Comparison of ENCODE assay signal across 14 cellular contexts in the genomic region with DNA sequence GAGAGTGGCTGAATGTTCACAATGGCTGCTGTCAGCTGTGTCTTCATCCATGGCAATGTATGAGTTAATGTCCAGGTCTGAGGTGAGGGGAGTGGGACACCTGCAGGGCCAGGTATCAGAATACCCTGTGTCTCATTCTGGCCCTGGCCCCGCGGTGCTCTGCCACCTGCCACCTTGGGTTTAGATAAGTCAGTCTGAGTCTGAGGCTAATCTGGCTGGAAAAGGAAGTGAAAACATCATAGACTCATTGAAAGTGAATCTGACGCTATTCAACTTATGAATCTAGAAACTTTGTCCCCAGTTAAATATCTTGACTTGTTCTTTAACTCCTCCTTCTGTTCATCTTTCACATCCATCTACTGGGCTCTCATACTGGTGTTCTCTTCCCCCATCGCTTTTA.
DNase-seq lines count a peak whose midpoint lies in the region; ATAC-seq, FAIRE-seq and TF ChIP-seq lines count a peak whose summit lies in the region.
"Had no signal": no experiment of that assay in that cellular context is flagged by ENCODE, and none has a peak within 500 bp of the region (broad histone marks: within the 10 kb centered on the region; RNA-seq: fewer than 3 reads in every experiment).

No MANE protein-coding gene starts in this region.

- H3K4me3 ChIP-seq in endothelial cell of umbilical vein (replicated peaks in 1 of 3; ENCODE audit: insufficient read depth in 1 of 3, low read depth in 1 of 3, low read length in 3 of 3) = no peak overlapping the region
- H3K4me3 ChIP-seq: breast epithelium, upper lobe of left lung had no signal

- ATAC-seq in GM19035 (IDR thresholded peaks at IDR 0.05; ENCODE audit: unreplicated experiment) = peak; percentile 97
- peak; percentile 98 for ATAC-seq in GM21717 (IDR thresholded peaks at IDR 0.05; ENCODE audit: unreplicated experiment)
- peak; percentile 83 for ATAC-seq in HG03103 (IDR thresholded peaks at IDR 0.05; ENCODE audit: low read depth, unreplicated experiment)

- peaks cover 4% of the 10 kb centered on the region for H3K4me1 ChIP-seq in endothelial cell of umbilical vein (ENCODE audit: control insufficient read depth, extremely low read depth, insufficient read depth, low read length)
- H3K4me1 ChIP-seq: breast epithelium, upper lobe of left lung had no signal

- no peaks in the 10 kb centered on the region for H4K20me1 ChIP-seq in endothelial cell of umbilical vein (replicated peaks; ENCODE audit: control insufficient read depth, extremely low read depth, insufficient read depth, low read length)

- POLR2A ChIA-PET in endothelial cell of umbilical vein (lab: Charles Lee) = no interaction called here
- POLR2A ChIA-PET in HEK293T (lab: Yijun Ruan, JAX) = no interaction called here

- no peak overlapping the region for H3K27ac ChIP-seq in endothelial cell of umbilical vein (ENCODE audit: insufficient read depth, low read depth, low read length)
- H3K27ac ChIP-seq: breast epithelium, epithelial cell of prostate, upper lobe of left lung had no signal

- H3K79me2 ChIP-seq in endothelial cell of umbilical vein (ENCODE audit: control insufficient read depth, insufficient read depth, low read length) = no peaks in the 10 kb centered on the region

- H3K4me2 ChIP-seq in endothelial cell of umbilical vein (ENCODE audit: insufficient read depth, low read length) = no peak overlapping the region

- H3K9me3 ChIP-seq in endothelial cell of umbilical vein (replicated peaks; ENCODE audit: control insufficient read depth, insufficient read depth, low read length) = no peaks in the 10 kb centered on the region
- H3K9me3 ChIP-seq: breast epithelium, upper lobe of left lung had no signal

- intact Hi-C loops in endothelial cell of umbilical vein (cut with micrococcal nuclease) = no loop called here

- no peaks in the 10 kb centered on the region for H3K9me1 ChIP-seq in endothelial cell of umbilical vein (replicated peaks; ENCODE audit: control insufficient read depth, extremely low read depth, insufficient read depth, low read length)

- no TSS peak for BruUV-seq in endothelial cell of umbilical vein (replicated peaks; lab: Mats Ljungman, UMichigan)

- no peaks in the 10 kb centered on the region for H3K36me3 ChIP-seq in endothelial cell of umbilical vein (ENCODE audit: control insufficient read depth in 2 of 2, extremely low read depth in 1 of 2, insufficient read depth in 2 of 2, low read length in 2 of 2)
- H3K36me3 ChIP-seq: breast epithelium, upper lobe of left lung had no signal

- H3K27me3 ChIP-seq in endothelial cell of umbilical vein (ENCODE audit: control insufficient read depth in 2 of 2, insufficient read depth in 2 of 2, low read length in 2 of 2) = no peaks in the 10 kb centered on the region
- H3K27me3 ChIP-seq: breast epithelium, upper lobe of left lung had no signal

- H3K9ac ChIP-seq in endothelial cell of umbilical vein (replicated peaks; ENCODE audit: extremely low read depth, insufficient read depth, low read length) = no peak overlapping the region

- DNase-seq in endothelial cell of umbilical vein (ENCODE audit: low read depth, low spot score) = no peak
- DNase-seq in glomerular visceral epithelial cell (ENCODE audit: extremely low spot score) = no peak
- DNase-seq in HEK293T (ENCODE audit: extremely low spot score) = no peak
- DNase-seq in Ammon's horn (ENCODE audit: low spot score) = no peak
- no peak for DNase-seq in NCI-H187 treated with DMSO at 0.1 percent for 48 hours (lab: John Stamatoyannopoulos, UW)
- DNase-seq: activated B cell treated with CpG ODN at 0.5 μM for 24 hours, NCI-H2171 treated with DMSO at 0.1 percent for 48 hours, retina had no signal

- dilution Hi-C loops in endothelial cell of umbilical vein (cut with MboI; ENCODE audit: extremely low pct_ligation_motif_present, low sequenced_read_pairs) = no loop called here

- TF ChIP-seq POLR2A in endothelial cell of umbilical vein (IDR thresholded peaks at IDR 0.05; ENCODE audit: low read depth, low read length) = no peak

- no peak overlapping the region for H2AFZ ChIP-seq in endothelial cell of umbilical vein (ENCODE audit: low read depth, low read length)

- no peak for TF ChIP-seq CTCF in endothelial cell of umbilical vein (IDR thresholded peaks at IDR 0.05; ENCODE audit: extremely low read depth in 1 of 2, insufficient read depth in 1 of 2, low read depth in 1 of 2, low read length in 2 of 2)

- CTCF ChIA-PET in endothelial cell of umbilical vein (lab: Charles Lee) (no interaction called here), HEK293T (lab: Yijun Ruan, JAX) (no interaction called here)

- FAIRE-seq in endothelial cell of umbilical vein (lab: Jason Lieb, UNC) = peak; percentile 55

TF ChIP-seq in endothelial cell of umbilical vein, 7 proteins besides CTCF, POLR2A, EP300 and RAD21:
- TF ChIP-seq POLR2AphosphoS5 (IDR thresholded peaks at IDR 0.05; ENCODE audit: insufficient read depth, low read depth, low read length) = no peak
- no peak for TF ChIP-seq EZH2 (IDR thresholded peaks at IDR 0.05; ENCODE audit: borderline replicate concordance, low read depth, low read length, severe bottlenecking)
- TF ChIP-seq, protein P1, sequence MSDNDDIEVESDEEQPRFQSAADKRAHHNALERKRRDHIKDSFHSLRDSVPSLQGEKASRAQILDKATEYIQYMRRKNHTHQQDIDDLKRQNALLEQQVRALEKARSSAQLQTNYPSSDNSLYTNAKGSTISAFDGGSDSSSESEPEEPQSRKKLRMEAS (IDR thresholded peaks at IDR 0.05; ENCODE audit: insufficient read depth, insufficient read length) = no peak
- no peak for TF ChIP-seq GATA2 (IDR thresholded peaks at IDR 0.05; ENCODE audit: insufficient read depth, insufficient read length, low read depth, low read length)
- TF ChIP-seq FOS (IDR thresholded peaks at IDR 0.05; ENCODE audit: borderline replicate concordance, insufficient read depth, low read length) = no peak
- TF ChIP-seq MYC (IDR thresholded peaks at IDR 0.05; ENCODE audit: low read depth, low read length) = no peak

TF ChIP-seq in HEK293T, 16 proteins besides CTCF, POLR2A, EP300 and RAD21:
- TF ChIP-seq NFRKB (IDR thresholded peaks at IDR 0.05) (no peak), LEF1 (IDR thresholded peaks at IDR 0.05; ENCODE audit: borderline replicate concordance) (no peak), ARNT (IDR thresholded peaks at IDR 0.05) (no peak), L3MBTL2 (conservative IDR thresholded peaks at IDR 0.05) (no peak), ELF4 (IDR thresholded peaks at IDR 0.05) (no peak), HDGF (IDR thresholded peaks at IDR 0.05; ENCODE audit: borderline replicate concordance) (no peak), ZNF384 (IDR thresholded peaks at IDR 0.05) (no peak), FOXK2 (IDR thresholded peaks at IDR 0.05) (no peak), BHLHE40 (IDR thresholded peaks at IDR 0.05; ENCODE audit: borderline replicate concordance) (no peak), SUZ12 (IDR thresholded peaks at IDR 0.05) (no peak), FOXA1 (IDR thresholded peaks at IDR 0.05) (no peak)
- TF ChIP-seq, protein P2, sequence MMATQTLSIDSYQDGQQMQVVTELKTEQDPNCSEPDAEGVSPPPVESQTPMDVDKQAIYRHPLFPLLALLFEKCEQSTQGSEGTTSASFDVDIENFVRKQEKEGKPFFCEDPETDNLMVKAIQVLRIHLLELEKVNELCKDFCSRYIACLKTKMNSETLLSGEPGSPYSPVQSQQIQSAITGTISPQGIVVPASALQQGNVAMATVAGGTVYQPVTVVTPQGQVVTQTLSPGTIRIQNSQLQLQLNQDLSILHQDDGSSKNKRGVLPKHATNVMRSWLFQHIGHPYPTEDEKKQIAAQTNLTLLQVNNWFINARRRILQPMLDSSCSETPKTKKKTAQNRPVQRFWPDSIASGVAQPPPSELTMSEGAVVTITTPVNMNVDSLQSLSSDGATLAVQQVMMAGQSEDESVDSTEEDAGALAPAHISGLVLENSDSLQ (IDR thresholded peaks at IDR 0.05) = no peak
